In genomic region chr1:36349839-36350238, GRCh38 we compare ENCODE assay signal across 1 cellular context.
TF ChIP-seq lines count a peak whose summit lies in the region.

No MANE protein-coding gene starts in this region.

TF ChIP-seq in K562, 482 proteins besides CTCF, POLR2A, EP300 and RAD21:
- TF ChIP-seq ZNF24 (IDR thresholded peaks at IDR 0.05): no peak
- TF ChIP-seq HEY1 (CRISPR knock-in tag; IDR thresholded peaks at IDR 0.05; ENCODE audit: borderline replicate concordance): no peak
- TF ChIP-seq ATF6 (CRISPR knock-in tag; IDR thresholded peaks at IDR 0.05): no peak
- no peak for TF ChIP-seq ZNF408 (CRISPR knock-in tag; IDR thresholded peaks at IDR 0.05; ENCODE audit: low read depth)
- no peak for TF ChIP-seq ADNP (tag; IDR thresholded peaks at IDR 0.05)
- no peak for TF ChIP-seq NFE2 (IDR thresholded peaks at IDR 0.05; ENCODE audit: low read depth)
- peak; percentile 51 for TF ChIP-seq POLR2G (IDR thresholded peaks at IDR 0.05; ENCODE audit: low read depth, low read length)
- TF ChIP-seq RREB1 (CRISPR knock-in tag; IDR thresholded peaks at IDR 0.05): no peak
